1 cellular context compared by ENCODE assay signal in genomic region chr4:98682719-98683118, GRCh38.
TF ChIP-seq lines count a peak whose summit lies in the region.

No MANE protein-coding gene starts in this region.

TF ChIP-seq in SK-N-SH, 30 proteins besides CTCF, POLR2A, EP300 and RAD21 (continued from another document):
- no peak for TF ChIP-seq REST (IDR thresholded peaks at IDR 0.05; ENCODE audit: low read depth, low read length)
- TF ChIP-seq USF2 (IDR thresholded peaks at IDR 0.05; ENCODE audit: borderline replicate concordance, low read depth, low read length) = no peak
- TF ChIP-seq FOXJ3 (CRISPR knock-in tag; IDR thresholded peaks at IDR 0.05) = no peak
- TF ChIP-seq PBX3 (IDR thresholded peaks at IDR 0.05) = peak; percentile 26
- TF ChIP-seq GATA2 (CRISPR knock-in tag; IDR thresholded peaks at IDR 0.05) = peak; percentile 31; the same call in 1 of the 2 replicates
- no peak for TF ChIP-seq NRF1 (IDR thresholded peaks at IDR 0.05; ENCODE audit: low read depth, low read length)
- peak; percentile 41; the same call in 1 of the 2 replicates for TF ChIP-seq JUND (IDR thresholded peaks at IDR 0.05)
